In the genomic region with DNA sequence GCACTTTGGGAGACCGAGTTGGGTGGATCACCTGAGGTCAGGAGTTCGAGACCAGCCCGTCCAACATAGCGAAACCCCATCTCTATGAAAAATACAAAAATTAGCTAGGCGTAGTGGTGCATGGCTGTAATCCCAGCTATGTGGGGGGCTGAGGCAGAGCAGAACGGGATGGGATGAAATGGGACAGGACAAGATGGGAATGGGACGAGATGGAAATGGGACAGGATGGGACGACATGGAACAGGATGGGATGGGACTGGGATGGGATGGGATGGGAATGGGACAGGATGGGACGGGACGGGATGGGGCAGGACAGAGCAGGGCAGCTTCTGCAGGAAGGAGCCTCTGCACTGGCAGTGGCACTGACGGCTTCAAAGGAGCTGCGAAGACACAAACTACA, we compare ENCODE assay signal across 18 cellular contexts.
DNase-seq lines count a peak whose midpoint lies in the region; ATAC-seq, FAIRE-seq and TF ChIP-seq lines count a peak whose summit lies in the region.
"Had no signal": no experiment of that assay in that cellular context is flagged by ENCODE, and none has a peak within 500 bp of the region (broad histone marks: within the 10 kb centered on the region; RNA-seq: fewer than 3 reads in every experiment).

No MANE protein-coding gene starts in this region.

- H3K4me1 ChIP-seq in H9 (ENCODE audit: insufficient read depth, low read length): no peaks in the 10 kb centered on the region; the same call in 1 of the 2 replicates
- peaks cover 13% of the 10 kb centered on the region for H3K4me1 ChIP-seq in astrocyte (ENCODE audit: insufficient read depth, low read length)
- H3K4me1 ChIP-seq in neuronal stem cell (ENCODE audit: control insufficient read depth in 2 of 2, insufficient read depth in 1 of 2, low read depth in 1 of 2, low read length in 2 of 2): peaks cover 18 to 19% of the 10 kb centered on the region in 2 donors

- H3K4me3 ChIP-seq in astrocyte (ENCODE audit: insufficient read depth, low read depth, low read length) (no peak overlapping the region), neuronal stem cell (ENCODE audit: low read length in 2 of 2) (no peak overlapping the region)
- H3K4me3 ChIP-seq: cardiac muscle cell, SK-N-MC had no signal

- H3K14ac ChIP-seq in H9 (ENCODE audit: insufficient read depth, low read length) (no peak overlapping the region), neuronal stem cell (ENCODE audit: low read length) (peak overlapping the region; percentile 56)

- CTCF ChIA-PET in activated CD4-positive, alpha-beta T cell treated with anti-CD3 and anti-CD28 coated beads, Interleukin-2, amount 10 ng/mL, durations not matched to agents 7 days and 5 days (lab: Charles Lee): interaction anchor here (0.9 to 2.8 kb wide), 4 partner anchors 11 to 19 kb away, joined by 3 to 10 read pairs (median 7); no protein-coding TSS in a partner anchor

- H3K23me2 ChIP-seq in H9 (ENCODE audit: insufficient read length, low read depth, low read length, poor library complexity, severe bottlenecking): no peaks in the 10 kb centered on the region

- H3K4me3 Mint-ChIP-seq in activated CD4-positive, alpha-beta T cell treated with anti-CD3 and anti-CD28 coated beads, Interleukin-2, amount 10 ng/mL, durations not matched to agents 7 days and 5 days: no peak overlapping the region
- H3K4me3 Mint-ChIP-seq in H9 (peak overlapping the region in 1 of 2 experiments; percentile 40; a peak in 1 of 5 replicates), astrocyte (ENCODE audit: unreplicated experiment) (no peak overlapping the region)

- peaks cover 80% of the 10 kb centered on the region for H3K4me1 Mint-ChIP-seq in activated CD4-positive, alpha-beta T cell treated with anti-CD3 and anti-CD28 coated beads, Interleukin-2, amount 10 ng/mL, durations not matched to agents 7 days and 5 days
- H3K4me1 Mint-ChIP-seq in H9: peaks cover 48 to 60% of the 10 kb centered on the region in 2 experiments
- peaks cover 36% of the 10 kb centered on the region for H3K4me1 Mint-ChIP-seq in astrocyte (ENCODE audit: low read depth, unreplicated experiment)

- peak overlapping the region; percentile 78 for H3K27ac Mint-ChIP-seq in activated CD4-positive, alpha-beta T cell treated with anti-CD3 and anti-CD28 coated beads, Interleukin-2, amount 10 ng/mL, durations not matched to agents 7 days and 5 days
- H3K27ac Mint-ChIP-seq in H9: peak overlapping the region in 2 of 3 experiments; percentile 33 to 78; a peak in 2 of 7 replicates
- H3K27ac Mint-ChIP-seq in astrocyte (ENCODE audit: unreplicated experiment): peak overlapping the region; percentile 47

- no peaks in the 10 kb centered on the region for H3K27me3 Mint-ChIP-seq in activated CD4-positive, alpha-beta T cell treated with anti-CD3 and anti-CD28 coated beads, Interleukin-2, amount 10 ng/mL, durations not matched to agents 7 days and 5 days
- H3K27me3 Mint-ChIP-seq in H9 (ENCODE audit: low read depth) (no peaks in the 10 kb centered on the region), astrocyte (ENCODE audit: low read depth, unreplicated experiment) (no peaks in the 10 kb centered on the region)
- H3K27me3 Mint-ChIP-seq: IgD-negative memory B cell had no signal

- H2BK120ac ChIP-seq in H9 (ENCODE audit: low read depth, low read length, poor library complexity, severe bottlenecking) (no peak overlapping the region), neuronal stem cell (ENCODE audit: low read depth, low read length) (no peak overlapping the region)

- H3K36me3 Mint-ChIP-seq in activated CD4-positive, alpha-beta T cell treated with anti-CD3 and anti-CD28 coated beads, Interleukin-2, amount 10 ng/mL, durations not matched to agents 7 days and 5 days (ENCODE audit: low read depth): peaks cover 8% of the 10 kb centered on the region
- H3K36me3 Mint-ChIP-seq in H9 (ENCODE audit: insufficient read depth in 1 of 3, low read depth in 3 of 3): peaks cover under 1% of the 10 kb centered on the region in 3 experiments; a peak in 3 of 7 replicates
- H3K36me3 Mint-ChIP-seq in astrocyte (ENCODE audit: low read depth, unreplicated experiment): peaks cover 3% of the 10 kb centered on the region

- H4K8ac ChIP-seq in H9 (replicated peaks; ENCODE audit: insufficient read length, low read depth, low read length) (no peak overlapping the region), neuronal stem cell (ENCODE audit: low read depth, low read length) (no peak overlapping the region)

- H3K27me3 ChIP-seq in H9 (ENCODE audit: insufficient read depth, low read length): no peaks in the 10 kb centered on the region
- H3K27me3 ChIP-seq in astrocyte (ENCODE audit: insufficient read depth, low read length): no peaks in the 10 kb centered on the region
- no peaks in the 10 kb centered on the region for H3K27me3 ChIP-seq in neuronal stem cell (ENCODE audit: control insufficient read depth in 3 of 3, insufficient read depth in 3 of 3, low read depth in 1 of 3, low read length in 3 of 3)
- H3K27me3 ChIP-seq: cardiac muscle cell, transverse colon had no signal

- H3K79me2 ChIP-seq in H9 (ENCODE audit: insufficient read depth, low read length): peaks cover 81% of the 10 kb centered on the region
- peaks cover 98% of the 10 kb centered on the region for H3K79me2 ChIP-seq in astrocyte (ENCODE audit: insufficient read depth, low read length)

- no peaks in the 10 kb centered on the region for H4K20me1 ChIP-seq in H9 (ENCODE audit: control insufficient read depth, insufficient read depth, insufficient read length)
- H4K20me1 ChIP-seq in astrocyte (ENCODE audit: insufficient read depth, low read length): peaks cover 95% of the 10 kb centered on the region

- H4K5ac ChIP-seq in H9 (ENCODE audit: insufficient read length, low read depth, low read length): no peak overlapping the region

- H3T11ph ChIP-seq in H9 (ENCODE audit: low read length): no peak overlapping the region

- H3K23ac ChIP-seq in H9 (ENCODE audit: insufficient read length, low read depth, low read length) (no peak overlapping the region), neuronal stem cell (ENCODE audit: low read depth, low read length, poor library complexity) (peak overlapping the region; percentile 73)

- H2BK12ac ChIP-seq in H9 (ENCODE audit: insufficient read length, low read depth, low read length) (no peak overlapping the region), neuronal stem cell (ENCODE audit: low read length) (no peak overlapping the region)

- TF ChIP-seq CTCF in H9 (conservative IDR thresholded peaks at IDR 0.05): no peak
- TF ChIP-seq CTCF in astrocyte (IDR thresholded peaks at IDR 0.05; ENCODE audit: insufficient read depth, low read depth, low read length): no peak

- H3K79me1 ChIP-seq in H9 (ENCODE audit: insufficient read depth, low read depth, low read length, poor library complexity, severe bottlenecking): no peaks in the 10 kb centered on the region
- peaks cover 39% of the 10 kb centered on the region for H3K79me1 ChIP-seq in neuronal stem cell (ENCODE audit: low read depth, low read length)

- H2BK15ac ChIP-seq in H9 (ENCODE audit: low read depth, low read length) (no peak overlapping the region), neuronal stem cell (ENCODE audit: low read length) (no peak overlapping the region)

- H3K18ac ChIP-seq in H9 (ENCODE audit: insufficient read length, low read depth, low read length) (no peak overlapping the region), neuronal stem cell (ENCODE audit: low read length) (no peak overlapping the region)

- H3K4ac ChIP-seq in H9 (ENCODE audit: low read depth, low read length) (no peak overlapping the region), neuronal stem cell (ENCODE audit: low read length) (no peak overlapping the region)

- no peaks in the 10 kb centered on the region for H3K9me3 Mint-ChIP-seq in activated CD4-positive, alpha-beta T cell treated with anti-CD3 and anti-CD28 coated beads, Interleukin-2, amount 10 ng/mL, durations not matched to agents 7 days and 5 days
- H3K9me3 Mint-ChIP-seq in H9: no peaks in the 10 kb centered on the region; a peak in 1 of 5 replicates
- no peaks in the 10 kb centered on the region for H3K9me3 Mint-ChIP-seq in astrocyte (ENCODE audit: unreplicated experiment)
- H3K9me3 Mint-ChIP-seq: IgD-negative memory B cell had no signal

- H3K9me3 ChIP-seq in H9 (ENCODE audit: control insufficient read depth, low read depth, low read length) (no peaks in the 10 kb centered on the region), astrocyte (ENCODE audit: insufficient read depth, low read depth, low read length) (no peaks in the 10 kb centered on the region), neuronal stem cell (replicated peaks in 1 of 2; ENCODE audit: control insufficient read depth in 2 of 2, insufficient read depth in 1 of 2, low read depth in 1 of 2, low read length in 2 of 2) (no peaks in the 10 kb centered on the region)
- H3K9me3 ChIP-seq: transverse colon had no signal

- POLR2A ChIA-PET in activated CD4-positive, alpha-beta T cell treated with anti-CD3 and anti-CD28 coated beads, Interleukin-2, amount 10 ng/mL, durations not matched to agents 7 days and 5 days (lab: Charles Lee): no interaction called here

- no peak for ATAC-seq in esophagus mucosa

- H2AK5ac ChIP-seq in H9 (ENCODE audit: insufficient read length, low read length) (no peak overlapping the region), neuronal stem cell (ENCODE audit: low read depth, low read length) (no peak overlapping the region)

- H3K4me2 ChIP-seq in H9 (ENCODE audit: insufficient read depth, insufficient read length, low read length) (no peak overlapping the region), astrocyte (ENCODE audit: low read length) (no peak overlapping the region), neuronal stem cell (ENCODE audit: insufficient read depth, low read length, poor library complexity, severe bottlenecking) (no peak overlapping the region)

- H3K36me3 ChIP-seq in astrocyte (ENCODE audit: insufficient read depth, low read length): no peaks in the 10 kb centered on the region
- peaks cover 0 to 24% of the 10 kb centered on the region in 2 donors for H3K36me3 ChIP-seq in neuronal stem cell (replicated peaks in 1 of 2; ENCODE audit: control insufficient read depth in 2 of 2, insufficient read depth in 2 of 2, low read length in 2 of 2)
- H3K36me3 ChIP-seq: cardiac muscle cell, transverse colon had no signal

- H3K27ac ChIP-seq in H9 (ENCODE audit: insufficient read length, low read depth, low read length): no peak overlapping the region
- H3K27ac ChIP-seq in astrocyte (ENCODE audit: low read depth, low read length): no peak overlapping the region
- H3K27ac ChIP-seq in neuronal stem cell (replicated peaks; ENCODE audit: low read length): no peak overlapping the region
- H3K27ac ChIP-seq: SK-N-MC had no signal

- H2AFZ ChIP-seq in H9 (ENCODE audit: low read length): no peak overlapping the region
- no peak overlapping the region for H2AFZ ChIP-seq in astrocyte (ENCODE audit: low read depth, low read length)
- no peak overlapping the region for H2AFZ ChIP-seq in neuronal stem cell (ENCODE audit: low read length)

- no peak overlapping the region for H4K91ac ChIP-seq in H9 (ENCODE audit: insufficient read length, low read depth, low read length)
- no peak overlapping the region for H4K91ac ChIP-seq in neuronal stem cell (ENCODE audit: low read depth, low read length, poor library complexity)

- no peak overlapping the region for H3K56ac ChIP-seq in H9 (ENCODE audit: insufficient read length, low read depth, low read length)

- DNase-seq in activated CD4-positive, alpha-beta T cell treated with anti-CD3 and anti-CD28 coated beads, Interleukin-2, amount 10 ng/mL, durations not matched to agents 7 days and 5 days: no peak
- DNase-seq in activated CD4-positive, alpha-beta T cell treated with anti-CD3 and anti-CD28 coated beads for 1 hour: no peak
- DNase-seq in H9 (no peak), astrocyte (ENCODE audit: low read depth) (no peak), neuronal stem cell (ENCODE audit: low spot score) (no peak), NCI-H2196 (lab: John Stamatoyannopoulos, UW; ENCODE audit: unreplicated experiment) (no peak), germinal center (ENCODE audit: low spot score) (no peak)
- DNase-seq: effector CD4-positive, alpha-beta T cell; left colon; NCI-H2029 treated with DMSO at 0.1 percent for 48 hours; NCI-H69 had no signal

- no peak overlapping the region for H2BK20ac ChIP-seq in H9 (ENCODE audit: low read depth, low read length, poor library complexity, severe bottlenecking)

- no peak for FAIRE-seq in astrocyte (lab: Jason Lieb, UNC)
- FAIRE-seq: small intestine, TTC549 had no signal

- H2BK5ac ChIP-seq in H9 (ENCODE audit: insufficient read length, low read length) (no peak overlapping the region), neuronal stem cell (ENCODE audit: low read length) (no peak overlapping the region)

- WGBS in H9 (ENCODE audit: extremely low coverage, insufficient read length, low lambda C conversion rate): no CpG with 5 or more reads among the region's 12 CpGs
- WGBS in neuronal stem cell (ENCODE audit: extremely low coverage in 2 of 2, insufficient read length in 2 of 2, insufficient replicate concordance in 1 of 2), 2 donors: 100% methylated on average over 1 of the region's 12 CpGs; no CpG with 5 or more reads in 1 of the 2 donors

- H3K9ac ChIP-seq in H9 (ENCODE audit: extremely low read depth, insufficient read length, low read length): no peak overlapping the region
- no peak overlapping the region for H3K9ac ChIP-seq in astrocyte (ENCODE audit: low read length)
- no peak overlapping the region for H3K9ac ChIP-seq in neuronal stem cell (ENCODE audit: low read depth, low read length, poor library complexity)
